1 cellular context compared by ENCODE assay signal in the genomic region with DNA sequence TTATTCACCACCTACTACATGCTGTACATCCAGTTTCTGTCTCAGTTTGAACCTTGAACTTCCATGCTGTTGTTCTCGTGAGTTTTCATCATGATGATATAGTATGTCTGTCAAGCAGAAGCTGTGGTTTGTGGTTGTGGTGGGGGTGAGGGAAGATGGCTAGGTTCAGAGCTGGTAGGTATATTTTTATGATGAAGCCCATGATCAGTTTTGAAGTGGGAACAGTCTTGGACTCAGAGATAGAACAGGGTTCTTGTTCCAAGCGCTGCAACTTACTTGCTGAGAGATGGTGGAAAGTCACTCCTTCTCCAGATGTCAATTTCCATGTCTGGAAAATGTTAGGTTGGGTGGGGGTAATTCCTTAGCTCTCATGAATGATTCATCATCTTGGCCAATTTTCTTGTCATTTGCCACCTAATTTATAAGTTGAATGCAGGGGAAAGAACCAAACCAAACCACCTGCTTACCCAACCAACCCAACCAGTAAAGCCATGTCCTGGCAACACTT.
TF ChIP-seq lines count a peak whose summit lies in the region.

No MANE protein-coding gene starts in this region.

TF ChIP-seq in WTC11, 78 proteins besides CTCF, POLR2A, EP300 and RAD21 (continued from another document):
- TF ChIP-seq, protein P1, sequence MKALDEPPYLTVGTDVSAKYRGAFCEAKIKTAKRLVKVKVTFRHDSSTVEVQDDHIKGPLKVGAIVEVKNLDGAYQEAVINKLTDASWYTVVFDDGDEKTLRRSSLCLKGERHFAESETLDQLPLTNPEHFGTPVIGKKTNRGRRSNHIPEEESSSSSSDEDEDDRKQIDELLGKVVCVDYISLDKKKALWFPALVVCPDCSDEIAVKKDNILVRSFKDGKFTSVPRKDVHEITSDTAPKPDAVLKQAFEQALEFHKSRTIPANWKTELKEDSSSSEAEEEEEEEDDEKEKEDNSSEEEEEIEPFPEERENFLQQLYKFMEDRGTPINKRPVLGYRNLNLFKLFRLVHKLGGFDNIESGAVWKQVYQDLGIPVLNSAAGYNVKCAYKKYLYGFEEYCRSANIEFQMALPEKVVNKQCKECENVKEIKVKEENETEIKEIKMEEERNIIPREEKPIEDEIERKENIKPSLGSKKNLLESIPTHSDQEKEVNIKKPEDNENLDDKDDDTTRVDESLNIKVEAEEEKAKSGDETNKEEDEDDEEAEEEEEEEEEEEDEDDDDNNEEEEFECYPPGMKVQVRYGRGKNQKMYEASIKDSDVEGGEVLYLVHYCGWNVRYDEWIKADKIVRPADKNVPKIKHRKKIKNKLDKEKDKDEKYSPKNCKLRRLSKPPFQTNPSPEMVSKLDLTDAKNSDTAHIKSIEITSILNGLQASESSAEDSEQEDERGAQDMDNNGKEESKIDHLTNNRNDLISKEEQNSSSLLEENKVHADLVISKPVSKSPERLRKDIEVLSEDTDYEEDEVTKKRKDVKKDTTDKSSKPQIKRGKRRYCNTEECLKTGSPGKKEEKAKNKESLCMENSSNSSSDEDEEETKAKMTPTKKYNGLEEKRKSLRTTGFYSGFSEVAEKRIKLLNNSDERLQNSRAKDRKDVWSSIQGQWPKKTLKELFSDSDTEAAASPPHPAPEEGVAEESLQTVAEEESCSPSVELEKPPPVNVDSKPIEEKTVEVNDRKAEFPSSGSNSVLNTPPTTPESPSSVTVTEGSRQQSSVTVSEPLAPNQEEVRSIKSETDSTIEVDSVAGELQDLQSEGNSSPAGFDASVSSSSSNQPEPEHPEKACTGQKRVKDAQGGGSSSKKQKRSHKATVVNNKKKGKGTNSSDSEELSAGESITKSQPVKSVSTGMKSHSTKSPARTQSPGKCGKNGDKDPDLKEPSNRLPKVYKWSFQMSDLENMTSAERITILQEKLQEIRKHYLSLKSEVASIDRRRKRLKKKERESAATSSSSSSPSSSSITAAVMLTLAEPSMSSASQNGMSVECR (CRISPR knock-in tag; IDR thresholded peaks at IDR 0.05; ENCODE audit: borderline replicate concordance): no peak
- TF ChIP-seq, protein P2, sequence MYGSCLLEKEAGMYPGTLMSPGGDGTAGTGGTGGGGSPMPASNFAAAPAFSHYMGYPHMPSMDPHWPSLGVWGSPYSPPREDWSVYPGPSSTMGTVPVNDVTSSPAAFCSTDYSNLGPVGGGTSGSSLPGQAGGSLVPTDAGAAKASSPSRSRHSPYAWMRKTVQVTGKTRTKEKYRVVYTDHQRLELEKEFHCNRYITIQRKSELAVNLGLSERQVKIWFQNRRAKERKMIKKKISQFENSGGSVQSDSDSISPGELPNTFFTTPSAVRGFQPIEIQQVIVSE (CRISPR knock-in tag; IDR thresholded peaks at IDR 0.05; ENCODE audit: borderline replicate concordance): no peak
- TF ChIP-seq NFYB (CRISPR knock-in tag; conservative IDR thresholded peaks at IDR 0.05; ENCODE audit: low read depth) (no peak), TCF7 (CRISPR knock-in tag; IDR thresholded peaks at IDR 0.05; ENCODE audit: low read depth) (no peak)
